Comparison of ENCODE assay signal across 8 cellular contexts in genomic region chr3:40971191-40972168, GRCh38.
DNase-seq lines count a peak whose midpoint lies in the region; ATAC-seq, FAIRE-seq and TF ChIP-seq lines count a peak whose summit lies in the region.

No MANE protein-coding gene starts in this region.

- no peak for TF ChIP-seq POLR2A in GM12891 (IDR thresholded peaks at IDR 0.05; ENCODE audit: low read depth, low read length)
- TF ChIP-seq POLR2A in gastrocnemius medialis (IDR thresholded peaks at IDR 0.05) = no peak

- no peaks in the 10 kb centered on the region for H3K36me3 Mint-ChIP-seq in activated CD8-positive, alpha-beta T cell treated with anti-CD3 and anti-CD28 coated beads, Interleukin-2, amount 10 ng/mL, durations not matched to agents 7 days and 5 days (ENCODE audit: low read depth)

- no peaks in the 10 kb centered on the region for H3K36me3 ChIP-seq in cardiac muscle cell
- no peaks in the 10 kb centered on the region for H3K36me3 ChIP-seq in gastrocnemius medialis
- H3K36me3 ChIP-seq in WERI-Rb-1 = no peaks in the 10 kb centered on the region

- peaks cover 48% of the 10 kb centered on the region for H3K4me1 Mint-ChIP-seq in activated CD8-positive, alpha-beta T cell treated with anti-CD3 and anti-CD28 coated beads, Interleukin-2, amount 10 ng/mL, durations not matched to agents 7 days and 5 days (ENCODE audit: low read depth)

- H3K4me3 Mint-ChIP-seq in activated CD8-positive, alpha-beta T cell treated with anti-CD3 and anti-CD28 coated beads, Interleukin-2, amount 10 ng/mL, durations not matched to agents 7 days and 5 days = peak overlapping the region; percentile 6

- H3K27me3 ChIP-seq in cardiac muscle cell (no peaks in the 10 kb centered on the region), gastrocnemius medialis (no peaks in the 10 kb centered on the region), WERI-Rb-1 (ENCODE audit: insufficient read depth, low read depth, severe bottlenecking) (peaks cover 4% of the 10 kb centered on the region)

- in situ Hi-C loops in gastrocnemius medialis (cut with MboI; ENCODE audit: low sequenced_read_pairs in 4 of 4) = no loop called here

- POLR2A ChIA-PET in activated CD8-positive, alpha-beta T cell treated with anti-CD3 and anti-CD28 coated beads, Interleukin-2, amount 10 ng/mL, durations not matched to agents 7 days and 5 days (lab: Charles Lee) = interaction anchor here (3.1 kb wide), 1 partner anchor 228 kb away, joined by 13 read pairs; the partner anchor contains the start of gene CTNNB1

- TF ChIP-seq CTCF in cardiac muscle cell (IDR thresholded peaks at IDR 0.05; ENCODE audit: low read depth, low read length) (no peak), gastrocnemius medialis (IDR thresholded peaks at IDR 0.05 in 4 of 5, conservative IDR thresholded peaks at IDR 0.05 in 1 of 5) (no peak), WERI-Rb-1 (IDR thresholded peaks at IDR 0.05; ENCODE audit: low read depth, low read length) (no peak)

- intact Hi-C loops in gastrocnemius medialis (cut with DNase I; ENCODE audit: low total_unique reads) = no loop called here

- H3K27me3 Mint-ChIP-seq in activated CD8-positive, alpha-beta T cell treated with anti-CD3 and anti-CD28 coated beads, Interleukin-2, amount 10 ng/mL, durations not matched to agents 7 days and 5 days (ENCODE audit: low read depth) = peaks cover 9% of the 10 kb centered on the region

- peaks cover 27% of the 10 kb centered on the region for H3K4me1 ChIP-seq in cardiac muscle cell (ENCODE audit: low read depth)
- peaks cover 11 to 32% of the 10 kb centered on the region in 2 donors for H3K4me1 ChIP-seq in gastrocnemius medialis

- no peaks in the 10 kb centered on the region for H3K9me3 Mint-ChIP-seq in activated CD8-positive, alpha-beta T cell treated with anti-CD3 and anti-CD28 coated beads, Interleukin-2, amount 10 ng/mL, durations not matched to agents 7 days and 5 days (ENCODE audit: insufficient read depth)

- H3K27ac ChIP-seq in cardiac muscle cell = peak overlapping the region; percentile 61
- H3K27ac ChIP-seq in gastrocnemius medialis = peak overlapping the region; percentile 56 to 66 (median 62)
- H3K27ac ChIP-seq in WERI-Rb-1 = no peak overlapping the region

- H3K4me3 ChIP-seq in cardiac muscle cell (no peak overlapping the region), gastrocnemius medialis (no peak overlapping the region), WERI-Rb-1 (ENCODE audit: low read depth, low read length) (no peak overlapping the region)

- DNase-seq in 8988T (peak; percentile 18), GM12891 (ENCODE audit: insufficient read length, low spot score) (peak; percentile 17), NCI-H1105 (lab: John Stamatoyannopoulos, UW) (peak; percentile 7), cardiac muscle cell (ENCODE audit: low read depth in 1 of 2, low spot score in 1 of 2) (peak; percentile 55 to 96), gastrocnemius medialis (peak; percentile 57 to 75), WERI-Rb-1 (no peak)
- peak; percentile 49 for DNase-seq in activated CD8-positive, alpha-beta T cell treated with anti-CD3 and anti-CD28 coated beads, Interleukin-2, amount 10 ng/mL, durations not matched to agents 7 days and 5 days

- H3K9me3 ChIP-seq in cardiac muscle cell (ENCODE audit: low read depth) (no peaks in the 10 kb centered on the region), gastrocnemius medialis (no peaks in the 10 kb centered on the region), WERI-Rb-1 (ENCODE audit: severe bottlenecking) (no peaks in the 10 kb centered on the region)

- ATAC-seq in HG02759 (IDR thresholded peaks at IDR 0.05; ENCODE audit: unreplicated experiment) (peak; percentile 95), gastrocnemius medialis (peak; percentile 91 to 92)
- ATAC-seq in activated CD8-positive, alpha-beta T cell treated with anti-CD3 and anti-CD28 coated beads, Interleukin-2, amount 10 ng/mL, durations not matched to agents 7 days and 5 days = peak; percentile 70

- CTCF ChIA-PET in activated CD8-positive, alpha-beta T cell treated with anti-CD3 and anti-CD28 coated beads, Interleukin-2, amount 10 ng/mL, durations not matched to agents 7 days and 5 days (lab: Charles Lee) = interaction anchor here (1.0 kb wide), 1 partner anchor 388 kb away, joined by 3 read pairs; no protein-coding TSS in a partner anchor

- peak overlapping the region; percentile 53 for H3K27ac Mint-ChIP-seq in activated CD8-positive, alpha-beta T cell treated with anti-CD3 and anti-CD28 coated beads, Interleukin-2, amount 10 ng/mL, durations not matched to agents 7 days and 5 days

- FAIRE-seq in GM12891 (lab: Jason Lieb, UNC) = peak; percentile 92

TF ChIP-seq in GM12891, 5 proteins besides CTCF, POLR2A, EP300 and RAD21:
- no peak for TF ChIP-seq POU2F2 (IDR thresholded peaks at IDR 0.05; ENCODE audit: low read depth, low read length)
- TF ChIP-seq TAF1 (IDR thresholded peaks at IDR 0.05; ENCODE audit: low read depth, low read length) = no peak
TF ChIP-seq in GM12891: peak in this region for 0.
